In genomic region chr17:75918112-75918445, GRCh38 we compare ENCODE assay signal across 26 cellular contexts.
"Had no signal": no experiment of that assay in that cellular context is flagged by ENCODE, and none has a peak within 500 bp of the region (broad histone marks: within the 10 kb centered on the region; RNA-seq: fewer than 3 reads in every experiment).

No MANE protein-coding gene starts in this region.

- H3K4me2 ChIP-seq: hepatocyte had no signal

- H3K9me3 ChIP-seq: left ventricle myocardium inferior, mucosa of descending colon, pancreas, prostate gland, tibial nerve, upper lobe of left lung had no signal

- ATAC-seq: mucosa of descending colon; naive thymus-derived CD4-positive, alpha-beta T cell; natural killer cell treated with Interleukin-12 subunit alpha and Interleukin-12 subunit beta and Interleukin-15 and Interleukin-18, amount 100 ng/mL, for 72 hours; pancreas; right cardiac atrium; sciatic nerve had no signal

- H3K4me3 Mint-ChIP-seq: naive thymus-derived CD4-positive, alpha-beta T cell; natural killer cell treated with Interleukin-12 subunit alpha and Interleukin-12 subunit beta and Interleukin-15 and Interleukin-18, amount 100 ng/mL, for 72 hours; stimulated activated naive CD8-positive, alpha-beta T cell treated with anti-CD3 and anti-CD28 coated beads, Interleukin-15, Interleukin-2, amounts not matched to agents 100 ng/mL and 50 ng/mL, for 24 hours had no signal

- H3K4me1 ChIP-seq: left ventricle myocardium inferior, pancreas, prostate gland, tibial nerve had no signal

- H3K36me3 ChIP-seq: pancreas, prostate gland had no signal

- H3K9me3 Mint-ChIP-seq: naive thymus-derived CD4-positive, alpha-beta T cell; natural killer cell treated with Interleukin-12 subunit alpha and Interleukin-12 subunit beta and Interleukin-15 and Interleukin-18, amount 100 ng/mL, for 72 hours; stimulated activated effector memory CD8-positive, alpha-beta T cell treated with anti-CD3 and anti-CD28 coated beads, Interleukin-12 subunit alpha, Interleukin-12 subunit beta, amount 100 ng/mL, for 72 hours; stimulated activated naive CD8-positive, alpha-beta T cell treated with anti-CD3 and anti-CD28 coated beads, Interleukin-15, Interleukin-2, amounts not matched to agents 100 ng/mL and 50 ng/mL, for 24 hours had no signal

- H3K27ac Mint-ChIP-seq: stimulated activated naive CD8-positive, alpha-beta T cell treated with anti-CD3 and anti-CD28 coated beads, Interleukin-15, Interleukin-2, amounts not matched to agents 100 ng/mL and 50 ng/mL, for 24 hours had no signal

- H3K27ac ChIP-seq: hepatocyte, left ventricle myocardium inferior, pancreas, prostate gland, skin epidermis, tibial nerve, upper lobe of left lung had no signal

- H3K27me3 Mint-ChIP-seq: naive thymus-derived CD4-positive, alpha-beta T cell; natural killer cell treated with Interleukin-12 subunit alpha and Interleukin-12 subunit beta and Interleukin-15 and Interleukin-18, amount 100 ng/mL, for 72 hours; stimulated activated naive CD8-positive, alpha-beta T cell treated with anti-CD3 and anti-CD28 coated beads, Interleukin-15, Interleukin-2, amounts not matched to agents 100 ng/mL and 50 ng/mL, for 24 hours had no signal

- DNase-seq: islet precursor cell; left ventricle myocardium inferior; midbrain; mucosa of descending colon; naive thymus-derived CD4-positive, alpha-beta T cell; nucleus accumbens; posterior cingulate gyrus; stimulated activated CD4-positive, alpha-beta T cell treated with anti-CD3 and anti-CD28 coated beads, Interleukin-12 subunit alpha, Interleukin-12 subunit beta, amount 100 ng/mL, for 4 hours; stimulated activated CD4-positive, alpha-beta T cell treated with anti-CD3 and anti-CD28 coated beads, Interleukin-15, amount 100 ng/mL, for 24 hours; stimulated activated CD4-positive, alpha-beta T cell treated with anti-CD3 and anti-CD28 coated beads, Interleukin-2, amount 100 ng/mL, for 24 hours; stimulated activated CD4-positive, alpha-beta T cell treated with anti-CD3 and anti-CD28 coated beads, Interleukin-4, amount 100 ng/mL, for 1 hour; stimulated activated naive CD4-positive, alpha-beta T cell; substantia nigra; upper lobe of left lung had no signal

- H3K27me3 ChIP-seq: hepatocyte, pancreas, tibial nerve, upper lobe of left lung had no signal

- FAIRE-seq: pancreas, urothelium cell line had no signal

- H3K79me2 ChIP-seq: hepatocyte had no signal

- H3K4me3 ChIP-seq: hepatocyte, left ventricle myocardium inferior, lung, mucosa of descending colon, pancreas, prostate gland, skin epidermis, tibial nerve, upper lobe of left lung had no signal

- H2AFZ ChIP-seq: hepatocyte had no signal
